ENCODE assay signal across 8 cellular contexts in genomic region chr12:109098142-109098652, GRCh38. TPM values are rescaled to one million over a fixed set of nuclear protein-coding genes. Genes with fewer than 3 reads are reported as not detected.
DNase-seq lines count a peak whose midpoint lies in the region; ATAC-seq, FAIRE-seq and TF ChIP-seq lines count a peak whose summit lies in the region.

No MANE protein-coding gene starts in this region.

- DNase-seq in DMS53 (lab: John Stamatoyannopoulos, UW) (peak; percentile 86), DMS53 treated with DMSO at 0.1 percent for 48 hours (lab: John Stamatoyannopoulos, UW; ENCODE audit: unreplicated experiment) (no peak), HAP-1 (ENCODE audit: low spot score in 2 of 2) (no peak), MM.1S (peak; percentile 38), bronchial epithelial cell (ENCODE audit: low read depth) (peak; percentile 41), left colon (no peak), suprapubic skin (ENCODE audit: low spot score in 2 of 2) (no peak)
- DNase-seq in stimulated activated CD8-positive, alpha-beta memory T cell treated with anti-CD3 and anti-CD28 coated beads, Interleukin-4, amount 100 ng/mL, for 48 hours, result no peak

- H4K20me1 ChIP-seq in MM.1S (ENCODE audit: insufficient read depth, low read length), result no peaks in the 10 kb centered on the region

- H3K9me2 ChIP-seq in MM.1S (replicated peaks; ENCODE audit: insufficient read depth, low read length), result no peaks in the 10 kb centered on the region

- peaks cover 46% of the 10 kb centered on the region for H3K79me2 ChIP-seq in MM.1S (ENCODE audit: low read length)

- peak overlapping the region; percentile 85 for H3K4me3 ChIP-seq in HAP-1
- peak overlapping the region; percentile 82 for H3K4me3 ChIP-seq in MM.1S (ENCODE audit: low read length)
- H3K4me3 ChIP-seq in bronchial epithelial cell (ENCODE audit: low read depth, low read length), result peak overlapping the region; percentile 62
- peak overlapping the region; percentile 63 for H3K4me3 ChIP-seq in suprapubic skin

- H3K9ac ChIP-seq in MM.1S (ENCODE audit: low read length), result peak overlapping the region; percentile 73

- H2AFZ ChIP-seq in MM.1S (ENCODE audit: low read length), result peak overlapping the region; percentile 65

- intact Hi-C loops in left colon (cut with DNase I, micrococcal nuclease), result loop anchor here in 1 of 2 donors (10.0 kb wide), 1 partner anchor 533 kb away; the partner anchor contains the start of genes ISCU and SART3

- H3K36me3 ChIP-seq in HAP-1 (replicated peaks) (peaks cover 43% of the 10 kb centered on the region), MM.1S (replicated peaks; ENCODE audit: insufficient read depth, low read length) (peaks cover 9% of the 10 kb centered on the region; the same call in 1 of the 2 replicates), bronchial epithelial cell (ENCODE audit: control insufficient read depth, insufficient read depth, low read length) (no peaks in the 10 kb centered on the region), suprapubic skin (peaks cover 17% of the 10 kb centered on the region)

- no peak for FAIRE-seq in bronchial epithelial cell (lab: Jason Lieb, UNC)

- in situ Hi-C loops in HAP-1 (cut with MboI; ENCODE audit: low sequenced_read_pairs), result loop anchor here (10.0 kb wide), 2 partner anchors 293 to 533 kb away; partner anchors contain the start of genes ISCU and SART3

- H3K27ac ChIP-seq in MM.1S (ENCODE audit: low read length) (peak overlapping the region; percentile 11; the same call in 1 of the 2 replicates), suprapubic skin (peak overlapping the region; percentile 89)

- no peak for TF ChIP-seq POLR2A in suprapubic skin (IDR thresholded peaks at IDR 0.05)

- no peak for TF ChIP-seq EP300 in suprapubic skin (IDR thresholded peaks at IDR 0.05)

- WGBS in suprapubic skin, result no CpG with 5 or more reads among the region's 38 CpGs

- H3K9me3 ChIP-seq in HAP-1 (no peaks in the 10 kb centered on the region), MM.1S (replicated peaks; ENCODE audit: insufficient read depth, low read length) (no peaks in the 10 kb centered on the region), suprapubic skin (no peaks in the 10 kb centered on the region)

- H3K4me1 ChIP-seq in HAP-1, result peaks cover 6% of the 10 kb centered on the region
- peaks cover 21% of the 10 kb centered on the region for H3K4me1 ChIP-seq in MM.1S (ENCODE audit: low read length)
- peaks cover 37% of the 10 kb centered on the region for H3K4me1 ChIP-seq in suprapubic skin

- peak overlapping the region; percentile 89 for H3K4me2 ChIP-seq in MM.1S (ENCODE audit: low read depth, low read length)

- no peaks in the 10 kb centered on the region for H3K27me3 ChIP-seq in HAP-1 (ENCODE audit: low read depth)
- no peaks in the 10 kb centered on the region for H3K27me3 ChIP-seq in MM.1S (replicated peaks; ENCODE audit: insufficient read depth, low read length)
- no peaks in the 10 kb centered on the region for H3K27me3 ChIP-seq in bronchial epithelial cell (ENCODE audit: control insufficient read depth, insufficient read depth, low read length)
- H3K27me3 ChIP-seq in suprapubic skin, result no peaks in the 10 kb centered on the region

- ATAC-seq in left colon, result peak; percentile 60

- TF ChIP-seq CTCF in MM.1S (IDR thresholded peaks at IDR 0.05; ENCODE audit: low read length) (no peak), bronchial epithelial cell (IDR thresholded peaks at IDR 0.05; ENCODE audit: insufficient read depth, low read length, severe bottlenecking) (no peak), suprapubic skin (IDR thresholded peaks at IDR 0.05) (no peak)

- H3F3A ChIP-seq in MM.1S (ENCODE audit: insufficient read depth, low read length), result peaks cover 11% of the 10 kb centered on the region

RNA-seq across cellular contexts. Expression of gene UNG, which starts 0.8 kb away (rescaled TPM):
- total RNA-seq in bronchial epithelial cell (14.8 and 24.2 TPM in 2 replicates), left colon (10 to 100 TPM; 34.5 to 42.4 TPM), suprapubic skin (10 to 100 TPM; 17.9 to 43.9 (median 40.0) TPM)

RNA-seq across cellular contexts. Expression of gene ALKBH2, which starts 4.9 kb away (rescaled TPM):
- total RNA-seq in bronchial epithelial cell (24.6 and 47.9 TPM in 2 replicates), left colon (1 to 10 TPM; 5.4 to 7.7 TPM), suprapubic skin (10 to 100 TPM; 18.8 to 36.0 (median 22.1) TPM)

RNA-seq across cellular contexts. Expression of gene ACACB, which starts 18.2 kb away (rescaled TPM):
- 0.79 and 1.4 TPM in 2 replicates for total RNA-seq in bronchial epithelial cell
- total RNA-seq in left colon, result 10 to 100 TPM; 49.6 to 55.6 TPM
- total RNA-seq in suprapubic skin, result 10 to 100 TPM; 19.2 to 90.8 (median 56.9) TPM

RNA-seq across cellular contexts. Expression of gene USP30, which starts 45.8 kb away (rescaled TPM):
- total RNA-seq in bronchial epithelial cell, result 3.9 and 4.5 TPM in 2 replicates
- total RNA-seq in left colon, result 10 to 100 TPM; 26.6 to 33.5 TPM
- total RNA-seq in suprapubic skin, result 10 to 100 TPM; 22.8 to 43.9 (median 26.0) TPM

Comparison
In these comparisons a context has a peak if more than half of its experiments do, and no peak if none do; other contexts are left out.
1. DNase-seq: peak in DMS53 (single experiment), MM.1S (single experiment) and bronchial epithelial cell (single experiment); none in DMS53 treated with DMSO at 0.1 percent for 48 hours (single experiment), HAP-1 (0 of 2), left colon (0 of 2), suprapubic skin (0 of 2) and stimulated activated CD8-positive, alpha-beta memory T cell treated with anti-CD3 and anti-CD28 coated beads, Interleukin-4, amount 100 ng/mL, for 48 hours (single experiment).
2. Peak in every context shown above with its lines, with median percentiles within 50 percentile points of each other: H3K4me3 ChIP-seq.